17 cellular contexts compared by ENCODE assay signal in the genomic region with DNA sequence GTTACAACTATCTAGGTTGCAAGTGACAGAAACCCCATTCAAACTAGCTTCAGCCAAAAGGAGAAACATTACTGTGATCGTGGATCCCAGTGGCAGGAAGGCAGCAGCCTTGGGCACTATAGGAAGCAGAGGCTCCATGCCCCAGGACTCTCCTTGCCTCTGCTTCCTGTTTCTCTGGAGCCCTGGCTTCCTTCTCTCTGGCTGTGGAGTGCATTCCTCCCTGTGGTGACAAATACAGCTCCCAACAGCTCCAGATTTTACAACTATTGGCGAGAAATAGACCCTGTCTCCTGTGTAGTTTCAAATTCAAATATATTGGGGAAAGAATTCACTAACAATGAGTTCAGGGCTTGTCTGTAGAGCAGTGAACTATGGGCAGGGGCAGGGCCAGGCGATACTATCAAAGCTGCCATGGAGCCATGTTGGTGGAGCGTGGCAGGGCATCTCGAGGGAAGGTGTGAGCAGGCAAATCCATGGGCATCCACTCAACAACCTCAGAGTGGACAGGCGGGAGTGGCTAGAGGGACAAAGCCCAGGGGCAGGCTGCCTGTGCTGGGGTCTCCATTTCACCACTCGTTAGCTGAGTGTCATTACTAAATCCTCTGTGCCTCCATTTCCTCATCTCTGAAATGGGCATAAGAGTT.
"Had no signal": no experiment of that assay in that cellular context is flagged by ENCODE, and none has a peak within 500 bp of the region (broad histone marks: within the 10 kb centered on the region; RNA-seq: fewer than 3 reads in every experiment).

No MANE protein-coding gene starts in this region.

- H3K36me3 ChIP-seq: ascending aorta, left lung, suprapubic skin, upper lobe of left lung had no signal

- DNase-seq: activated CD4-positive, alpha-beta T cell treated with anti-CD3 and anti-CD28 coated beads, Interleukin-2, amount 10 ng/mL, durations not matched to agents 7 days and 5 days; activated CD4-positive, CD25-positive, alpha-beta regulatory T cell; activated CD8-positive, alpha-beta memory T cell treated with anti-CD3 and anti-CD28 coated beads for 24 hours; activated naive CD4-positive, alpha-beta T cell treated with Interleukin-2 at 50 U/mL for 16 hours; left lung; natural killer cell; occipital lobe; right cardiac atrium; small intestine; SW 1271; upper lobe of left lung had no signal

- ATAC-seq: activated T-helper 17 cell treated with anti-CD3 and anti-CD28 coated beads, Interleukin-2, amount 50 U/mL, for 72 hours; esophagus mucosa; left lung; natural killer cell; right cardiac atrium had no signal

- H3K9me3 ChIP-seq: ascending aorta, left lung, suprapubic skin, upper lobe of left lung had no signal

- H3K27me3 ChIP-seq: ascending aorta, left lung, suprapubic skin, upper lobe of left lung had no signal

- FAIRE-seq: bronchial epithelial cell, keratinocyte, small intestine had no signal

- H3K4me3 ChIP-seq: ascending aorta, left lung, suprapubic skin, upper lobe of left lung had no signal

- H3K27ac ChIP-seq: ascending aorta, left lung, suprapubic skin, upper lobe of left lung had no signal
